In genomic region chr1:13813398-13814012, GRCh38 we compare ENCODE assay signal across 8 cellular contexts.
A peak's percentile ranks its signal among the peaks of the same experiment; 100 is the strongest.
DNase-seq lines count a peak whose midpoint lies in the region; ATAC-seq and TF ChIP-seq lines count a peak whose summit lies in the region.

No MANE protein-coding gene starts in this region.

- H2AK5ac ChIP-seq in H9 (ENCODE audit: insufficient read length, low read length), result no peak overlapping the region

- H3K79me1 ChIP-seq in H9 (ENCODE audit: insufficient read depth, low read depth, low read length, poor library complexity, severe bottlenecking), result no peaks in the 10 kb centered on the region

- no peak overlapping the region for H3K14ac ChIP-seq in H9 (ENCODE audit: insufficient read depth, low read length)

- no peak overlapping the region for H4K5ac ChIP-seq in H9 (ENCODE audit: insufficient read length, low read depth, low read length)

- H3K27ac Mint-ChIP-seq in H9, result no peak overlapping the region

- H2BK12ac ChIP-seq in H9 (ENCODE audit: insufficient read length, low read depth, low read length), result no peak overlapping the region

- H2AFZ ChIP-seq in H9 (ENCODE audit: low read length), result no peak overlapping the region

- no peak overlapping the region for H3K4ac ChIP-seq in H9 (ENCODE audit: low read depth, low read length)

- no peak overlapping the region for H3K27ac ChIP-seq in H9 (ENCODE audit: insufficient read length, low read depth, low read length)

- H4K20me1 ChIP-seq in H9 (ENCODE audit: control insufficient read depth, insufficient read depth, insufficient read length), result no peaks in the 10 kb centered on the region

- no peak overlapping the region for H3K4me2 ChIP-seq in H9 (ENCODE audit: insufficient read depth, insufficient read length, low read length)

- H2BK20ac ChIP-seq in H9 (ENCODE audit: low read depth, low read length, poor library complexity, severe bottlenecking), result no peak overlapping the region

- no peak overlapping the region for H3K23ac ChIP-seq in H9 (ENCODE audit: insufficient read length, low read depth, low read length)

- H3K56ac ChIP-seq in H9 (ENCODE audit: insufficient read length, low read depth, low read length), result no peak overlapping the region

- H3K9ac ChIP-seq in H9 (ENCODE audit: extremely low read depth, insufficient read length, low read length), result no peak overlapping the region

- no peak overlapping the region for H4K91ac ChIP-seq in H9 (ENCODE audit: insufficient read length, low read depth, low read length)

- ATAC-seq in omental fat pad (ENCODE audit: low FRiP score) (peak; percentile 33), GM21529 (IDR thresholded peaks at IDR 0.05; ENCODE audit: unreplicated experiment) (no peak), GM18907 (IDR thresholded peaks at IDR 0.05; ENCODE audit: unreplicated experiment) (no peak)

- peaks cover 4 to 6% of the 10 kb centered on the region in 2 experiments; a peak in 3 of 4 replicates for H3K4me1 Mint-ChIP-seq in H9

- H2BK120ac ChIP-seq in H9 (ENCODE audit: low read depth, low read length, poor library complexity, severe bottlenecking), result no peak overlapping the region

- no peak overlapping the region for H4K8ac ChIP-seq in H9 (replicated peaks; ENCODE audit: insufficient read length, low read depth, low read length)

- WGBS in H9 (ENCODE audit: extremely low coverage, insufficient read length, low lambda C conversion rate), result no CpG with 5 or more reads among the region's 17 CpGs

- no peaks in the 10 kb centered on the region for H3K36me3 Mint-ChIP-seq in H9 (ENCODE audit: insufficient read depth in 1 of 3, low read depth in 3 of 3)

- H3K27me3 Mint-ChIP-seq in H9 (ENCODE audit: low read depth), result peaks cover 2% of the 10 kb centered on the region; the same call in 1 of the 2 replicates

- H3K4me3 Mint-ChIP-seq in H9, result no peak overlapping the region

- no peak overlapping the region for H2BK15ac ChIP-seq in H9 (ENCODE audit: low read depth, low read length)

- H2BK5ac ChIP-seq in H9 (ENCODE audit: insufficient read length, low read length), result no peak overlapping the region

- H3K4me1 ChIP-seq in H9 (ENCODE audit: insufficient read depth, low read length), result no peaks in the 10 kb centered on the region

- H3K9me3 Mint-ChIP-seq in H9, result no peaks in the 10 kb centered on the region

- DNase-seq in H9 (peak; percentile 76), omental fat pad (ENCODE audit: low spot score) (no peak), NCI-H187 (lab: John Stamatoyannopoulos, UW) (no peak), NCI-H524 treated with DMSO at 0.1 percent for 48 hours (lab: John Stamatoyannopoulos, UW) (no peak)
- peak; percentile 38 to 50 for DNase-seq in activated CD4-positive, alpha-beta T cell treated with anti-CD3 and anti-CD28 coated beads for 4 hours
- peak; percentile 52 for DNase-seq in effector CD4-positive, alpha-beta T cell

- TF ChIP-seq CTCF in H9 (conservative IDR thresholded peaks at IDR 0.05) (peak; percentile 97), omental fat pad (IDR thresholded peaks at IDR 0.05) (no peak)

- H3K23me2 ChIP-seq in H9 (ENCODE audit: insufficient read length, low read depth, low read length, poor library complexity, severe bottlenecking), result no peaks in the 10 kb centered on the region

- no peak overlapping the region for H3K18ac ChIP-seq in H9 (ENCODE audit: insufficient read length, low read depth, low read length)

- no peaks in the 10 kb centered on the region for H3K79me2 ChIP-seq in H9 (ENCODE audit: insufficient read depth, low read length)

- H3K9me3 ChIP-seq in H9 (ENCODE audit: control insufficient read depth, low read depth, low read length), result no peaks in the 10 kb centered on the region

- H3K27me3 ChIP-seq in H9 (ENCODE audit: insufficient read depth, low read length), result no peaks in the 10 kb centered on the region

- H3T11ph ChIP-seq in H9 (ENCODE audit: low read length), result no peak overlapping the region

Comparison
In these comparisons a context has a peak if more than half of its experiments do, and no peak if none do; other contexts are left out.
1. DNase-seq: peak in H9 (single experiment), activated CD4-positive, alpha-beta T cell treated with anti-CD3 and anti-CD28 coated beads for 4 hours (2 of 2) and effector CD4-positive, alpha-beta T cell (single experiment); none in omental fat pad (single experiment), NCI-H187 (0 of 2) and NCI-H524 treated with DMSO at 0.1 percent for 48 hours (single experiment).